Comparison of ENCODE assay signal across 8 cellular contexts in genomic region chr11:35418847-35419712, GRCh38. TPM values are rescaled to one million over a fixed set of nuclear protein-coding genes. Genes with fewer than 3 reads are reported as not detected.
DNase-seq lines count a peak whose midpoint lies in the region; ATAC-seq, FAIRE-seq and TF ChIP-seq lines count a peak whose summit lies in the region.

TSS of gene SLC1A2 (minus strand) at chr11:35419558. CDS start at chr11:35418966, 592 bp downstream.

- FAIRE-seq in bronchial epithelial cell (lab: Jason Lieb, UNC) (no peak), GM19239 (lab: Jason Lieb, UNC) (no peak)

- no peak for TF ChIP-seq CTCF in bronchial epithelial cell (IDR thresholded peaks at IDR 0.05; ENCODE audit: insufficient read depth, low read length, severe bottlenecking)
- no peak for TF ChIP-seq CTCF in kidney epithelial cell (IDR thresholded peaks at IDR 0.05; ENCODE audit: insufficient read depth, low read length, poor library complexity, severe bottlenecking)

- peak; percentile 45 for ATAC-seq in stimulated activated naive CD8-positive, alpha-beta T cell treated with anti-CD3 and anti-CD28 coated beads, Interleukin-15, Interleukin-2, amounts not matched to agents 100 U/mL and 50 U/mL, for 24 hours
- ATAC-seq in HG03432 (IDR thresholded peaks at IDR 0.05; ENCODE audit: unreplicated experiment): no peak

- H3K4me3 ChIP-seq in bronchial epithelial cell (ENCODE audit: low read depth, low read length): peak within 1 kb of the TSS; percentile 14
- H3K4me3 ChIP-seq in kidney epithelial cell (ENCODE audit: low read depth, low read length): peak within 1 kb of the TSS; percentile 25

- H3K27me3 ChIP-seq in bronchial epithelial cell (ENCODE audit: control insufficient read depth, insufficient read depth, low read length) (peaks cover 52% of the 10 kb centered on the region), kidney epithelial cell (ENCODE audit: control insufficient read depth, insufficient read depth, low read length) (peaks cover 74% of the 10 kb centered on the region)

- no peaks in the 10 kb centered on the region for H3K36me3 ChIP-seq in bronchial epithelial cell (ENCODE audit: control insufficient read depth, insufficient read depth, low read length)
- H3K36me3 ChIP-seq in kidney epithelial cell (ENCODE audit: control insufficient read depth, insufficient read depth, low read length): no peaks in the 10 kb centered on the region

- peak; percentile 12 for DNase-seq in NCI-H2029 (lab: John Stamatoyannopoulos, UW)
- no peak for DNase-seq in NCI-H2029 treated with DMSO at 0.1 percent for 48 hours (lab: John Stamatoyannopoulos, UW)
- peak; percentile 44 for DNase-seq in NCI-H2171 (lab: John Stamatoyannopoulos, UW)
- DNase-seq in bronchial epithelial cell (ENCODE audit: low read depth): no peak
- no peak for DNase-seq in kidney epithelial cell (ENCODE audit: low read depth)
- DNase-seq in stimulated activated naive CD8-positive, alpha-beta T cell treated with anti-CD3 and anti-CD28 coated beads, Interleukin-15, Interleukin-2, amounts not matched to agents 100 U/mL and 50 U/mL, for 24 hours: peak; percentile 29
- DNase-seq in GM19239 (ENCODE audit: insufficient read length, low spot score): no peak

RNA-seq across cellular contexts. Expression of gene SLC1A2, which starts in this region (rescaled TPM):
- total RNA-seq in bronchial epithelial cell: under 0.01 TPM in 2 replicates
- not detected in 2 replicates for total RNA-seq in kidney epithelial cell

Comparison
In these comparisons a context has a peak if more than half of its experiments do, and no peak if none do; other contexts are left out.
1. DNase-seq: peak in NCI-H2029 (single experiment), NCI-H2171 (single experiment) and stimulated activated naive CD8-positive, alpha-beta T cell treated with anti-CD3 and anti-CD28 coated beads, Interleukin-15, Interleukin-2, amounts not matched to agents 100 U/mL and 50 U/mL, for 24 hours (single experiment); none in NCI-H2029 treated with DMSO at 0.1 percent for 48 hours (single experiment), bronchial epithelial cell (single experiment), kidney epithelial cell (single experiment) and GM19239 (single experiment).